ENCODE assay signal across 7 cellular contexts in the genomic region with DNA sequence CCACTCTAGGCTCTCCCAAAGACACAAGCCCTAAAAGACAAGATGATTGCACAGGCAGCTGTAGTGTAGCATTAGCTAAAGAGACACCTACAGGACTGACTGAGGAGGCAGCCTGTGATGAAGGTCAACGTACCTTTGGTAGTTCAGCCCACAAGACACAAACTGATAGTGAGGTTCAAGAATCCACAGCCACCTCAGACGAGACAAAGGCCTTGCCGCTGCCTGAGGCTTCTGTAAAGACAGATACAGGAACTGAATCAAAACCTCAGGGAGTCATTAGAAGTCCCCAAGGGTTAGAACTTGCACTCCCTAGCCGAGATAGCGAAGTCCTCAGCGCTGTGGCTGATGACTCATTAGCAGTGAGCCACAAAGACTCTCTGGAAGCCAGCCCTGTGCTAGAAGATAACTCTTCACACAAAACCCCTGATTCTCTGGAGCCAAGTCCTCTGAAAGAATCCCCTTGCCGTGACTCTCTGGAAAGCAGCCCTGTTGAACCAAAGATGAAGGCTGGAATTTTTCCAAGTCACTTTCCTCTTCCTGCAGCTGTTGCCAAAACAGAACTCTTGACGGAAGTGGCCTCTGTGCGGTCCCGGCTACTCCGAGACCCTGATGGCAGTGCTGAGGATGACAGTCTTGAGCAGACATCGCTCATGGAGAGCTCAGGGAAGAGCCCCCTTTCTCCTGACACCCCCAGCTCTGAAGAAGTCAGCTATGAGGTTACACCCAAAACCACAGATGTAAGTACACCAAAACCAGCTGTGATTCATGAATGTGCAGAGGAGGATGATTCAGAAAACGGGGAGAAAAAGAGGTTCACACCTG.
DNase-seq lines count a peak whose midpoint lies in the region; ATAC-seq and TF ChIP-seq lines count a peak whose summit lies in the region.

No MANE protein-coding gene starts in this region.

- H3K79me2 ChIP-seq in neural progenitor cell (ENCODE audit: low read depth) = no peaks in the 10 kb centered on the region

- WGBS in heart left ventricle, 4 donors = 30 to 44% (median 35%) methylated on average over 13 of the region's 13 CpGs

- H3K36me3 ChIP-seq in heart left ventricle = peaks cover 0 to 46% (median 0%) of the 10 kb centered on the region in 9 donors
- no peaks in the 10 kb centered on the region for H3K36me3 ChIP-seq in neural progenitor cell

- H3K9ac ChIP-seq in neural progenitor cell = no peak overlapping the region

- ATAC-seq in GM18858 (IDR thresholded peaks at IDR 0.05; ENCODE audit: unreplicated experiment) (peak; percentile 97), HG02885 (IDR thresholded peaks at IDR 0.05; ENCODE audit: poor library complexity, unreplicated experiment) (peak; percentile 98), heart left ventricle (peak; percentile 43 to 91 (median 84))
- ATAC-seq in activated T-cell treated with anti-CD3 and anti-CD28 coated beads, Interleukin-2, amount 50 U/mL, for 4 hours = peak; percentile 95 to 96

- H3K9me3 Mint-ChIP-seq in activated T-cell treated with anti-CD3 and anti-CD28 coated beads, Interleukin-2, amount 50 U/mL, for 4 hours = peaks cover 16% of the 10 kb centered on the region
- H3K9me3 Mint-ChIP-seq in neural progenitor cell = peaks cover 2% of the 10 kb centered on the region

- H3K27ac Mint-ChIP-seq in neural progenitor cell = no peak overlapping the region

- peaks cover 29% of the 10 kb centered on the region for H3K27me3 Mint-ChIP-seq in activated T-cell treated with anti-CD3 and anti-CD28 coated beads, Interleukin-2, amount 50 U/mL, for 4 hours (ENCODE audit: low read depth)
- no peaks in the 10 kb centered on the region for H3K27me3 Mint-ChIP-seq in neural progenitor cell (ENCODE audit: insufficient read depth, low read depth)

- H3K4me1 ChIP-seq in heart left ventricle (peaks cover 0 to 15% (median 8%) of the 10 kb centered on the region in 12 donors), neural progenitor cell (no peaks in the 10 kb centered on the region)

- peak overlapping the region; percentile 53 for H3K4me3 Mint-ChIP-seq in activated T-cell treated with anti-CD3 and anti-CD28 coated beads, Interleukin-2, amount 50 U/mL, for 4 hours
- H3K4me3 Mint-ChIP-seq in neural progenitor cell = no peak overlapping the region

- H3K4me3 ChIP-seq in heart left ventricle (peak overlapping the region in 7 of 12 donors; percentile 6 to 39 (median 10)), neural progenitor cell (no peak overlapping the region)

- H3K27ac ChIP-seq in heart left ventricle (peak overlapping the region in 6 of 12 donors; percentile 10 to 41 (median 23)), neural progenitor cell (no peak overlapping the region)

- no peak for TF ChIP-seq POLR2A in heart left ventricle (IDR thresholded peaks at IDR 0.05)

- peaks cover 41% of the 10 kb centered on the region for H3K4me1 Mint-ChIP-seq in activated T-cell treated with anti-CD3 and anti-CD28 coated beads, Interleukin-2, amount 50 U/mL, for 4 hours (ENCODE audit: low read depth)
- H3K4me1 Mint-ChIP-seq in neural progenitor cell = no peaks in the 10 kb centered on the region

- H3K9me3 ChIP-seq in heart left ventricle (peaks cover 0 to 3% (median 0%) of the 10 kb centered on the region in 12 donors), neural progenitor cell (ENCODE audit: low read depth) (no peaks in the 10 kb centered on the region)

- H3K27me3 ChIP-seq in heart left ventricle (no peaks in the 10 kb centered on the region), neural progenitor cell (no peaks in the 10 kb centered on the region)

- intact Hi-C loops in heart left ventricle (cut with DNase I) = loop anchor here in 1 of 10 donors (2.0 kb wide), 1 partner anchor 25 kb away; no protein-coding TSS in a partner anchor

- H3K4me2 ChIP-seq in neural progenitor cell = no peak overlapping the region

- no peak overlapping the region for H2AFZ ChIP-seq in neural progenitor cell (replicated peaks)

- no peaks in the 10 kb centered on the region for H4K20me1 ChIP-seq in neural progenitor cell (ENCODE audit: low read depth)

- peak in 1 of 12 donors; percentile 20 for TF ChIP-seq CTCF in heart left ventricle (IDR thresholded peaks at IDR 0.05)
- TF ChIP-seq CTCF in neural progenitor cell (IDR thresholded peaks at IDR 0.05) = no peak

- peaks cover 3% of the 10 kb centered on the region for H3K36me3 Mint-ChIP-seq in activated T-cell treated with anti-CD3 and anti-CD28 coated beads, Interleukin-2, amount 50 U/mL, for 4 hours (ENCODE audit: insufficient read depth)
- H3K36me3 Mint-ChIP-seq in neural progenitor cell = peaks cover 18% of the 10 kb centered on the region

- no peaks in the 10 kb centered on the region for H3F3A ChIP-seq in neural progenitor cell (ENCODE audit: low read depth)

- DNase-seq in OCI-M2 (lab: John Stamatoyannopoulos, UW; ENCODE audit: unreplicated experiment) (peak; percentile 65), heart left ventricle (peak; percentile 26 to 66 (median 49)), neural progenitor cell (ENCODE audit: low spot score) (no peak)
- peak; percentile 61 for DNase-seq in activated T-cell treated with anti-CD3 and anti-CD28 coated beads, Interleukin-2, amount 50 U/mL, for 4 hours
- DNase-seq in stimulated activated CD4-positive, alpha-beta T cell treated with anti-CD3 and anti-CD28 coated beads, Interleukin-4, amount 100 ng/mL, for 1 hour = peak; percentile 60
